Comparison of ENCODE assay signal across 10 cellular contexts in genomic region chr19:47858646-47859285, GRCh38. TPM values are rescaled to one million over a fixed set of nuclear protein-coding genes. Genes with fewer than 3 reads are reported as not detected.
"Had no signal": no experiment of that assay in that cellular context is flagged by ENCODE, and none has a peak within 500 bp of the region (broad histone marks: within the 10 kb centered on the region; RNA-seq: fewer than 3 reads in every experiment).

Gene TPRX2 (plus strand): TSS chr19:47859235. CDS start chr19:47859247, 12 bp downstream.

RNA-seq across cellular contexts. Expression of gene TPRX2, which starts in this region (rescaled TPM):
- total RNA-seq: HT-29, LHCN-M2, MCF 10A, OCI-LY7, PC-3, Peyer's patch, Right ventricle myocardium inferior, RPMI7951, SJCRH30 had no signal
- polyA plus RNA-seq: IgD-negative memory B cell had no signal
